In the genomic region with DNA sequence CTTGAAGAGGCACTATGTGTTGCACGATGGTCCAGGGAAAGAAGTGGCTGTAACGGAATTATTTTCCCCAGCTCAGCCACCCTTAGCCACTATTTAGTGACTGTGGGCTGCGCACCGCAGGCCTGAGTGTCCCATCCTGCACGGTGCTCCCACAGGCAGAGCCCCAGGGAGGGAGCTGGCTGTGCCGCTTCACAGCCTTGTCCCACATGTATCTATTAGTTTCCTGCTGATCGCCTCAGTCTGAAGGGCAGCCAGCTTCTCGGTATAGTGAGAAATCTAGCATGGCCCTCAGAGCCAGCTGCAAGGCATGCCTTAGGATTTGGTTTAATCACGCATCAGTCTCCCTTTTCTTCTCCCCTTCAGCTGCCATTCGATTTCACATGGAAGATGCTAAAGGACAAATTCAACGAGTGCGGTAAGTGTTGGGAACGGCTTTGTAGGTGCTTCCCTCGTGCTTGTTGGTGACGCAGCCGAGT, we compare ENCODE assay signal across 12 cellular contexts. TPM values are rescaled to one million over a fixed set of nuclear protein-coding genes. Genes with fewer than 3 reads are reported as not detected.
DNase-seq lines count a peak whose midpoint lies in the region; ATAC-seq and TF ChIP-seq lines count a peak whose summit lies in the region.
"Had no signal": no experiment of that assay in that cellular context is flagged by ENCODE, and none has a peak within 500 bp of the region (broad histone marks: within the 10 kb centered on the region; RNA-seq: fewer than 3 reads in every experiment).

No MANE protein-coding gene starts in this region.

- H3K9ac ChIP-seq in H9 (ENCODE audit: extremely low read depth, insufficient read length, low read length): no peak overlapping the region

- peaks cover 49% of the 10 kb centered on the region for H3K4me1 Mint-ChIP-seq in CD4-positive, alpha-beta T cell (ENCODE audit: low read depth)
- peaks cover 5 to 13% of the 10 kb centered on the region in 2 experiments for H3K4me1 Mint-ChIP-seq in H9
- H3K4me1 Mint-ChIP-seq in activated naive CD8-positive, alpha-beta T cell treated with anti-CD3 and anti-CD28 coated beads, Interleukin-2, amount 50 U/mL, for 24 hours: peaks cover 40% of the 10 kb centered on the region
- H3K4me1 Mint-ChIP-seq in natural killer cell: peaks cover 26 to 45% of the 10 kb centered on the region in 2 donors

- H2BK120ac ChIP-seq in H9 (ENCODE audit: low read depth, low read length, poor library complexity, severe bottlenecking): no peak overlapping the region

- H3K79me1 ChIP-seq in H9 (ENCODE audit: insufficient read depth, low read depth, low read length, poor library complexity, severe bottlenecking): no peaks in the 10 kb centered on the region

- POLR2A ChIA-PET in CD4-positive, alpha-beta T cell (lab: Charles Lee): interaction anchor here (0.9 to 2.9 kb wide), 15 partner anchors 13 to 106 kb away, joined by 3 to 26 read pairs (median 8); a partner anchor contains a TSS

- WGBS in H9 (ENCODE audit: extremely low coverage, insufficient read length, low lambda C conversion rate): no CpG with 5 or more reads among the region's 16 CpGs

- no peak for ATAC-seq in CD4-positive, alpha-beta T cell (ENCODE audit: poor library complexity)
- ATAC-seq in activated naive CD8-positive, alpha-beta T cell treated with anti-CD3 and anti-CD28 coated beads, Interleukin-2, amount 50 U/mL, for 24 hours: no peak
- ATAC-seq in natural killer cell (no peak), HG03159 (IDR thresholded peaks at IDR 0.05; ENCODE audit: unreplicated experiment) (no peak)
- ATAC-seq: body of pancreas had no signal

- peaks cover 79% of the 10 kb centered on the region for H3K36me3 Mint-ChIP-seq in CD4-positive, alpha-beta T cell (ENCODE audit: low read depth)
- H3K36me3 Mint-ChIP-seq in H9 (ENCODE audit: insufficient read depth in 1 of 3, low read depth in 3 of 3): peaks cover 42 to 77% (median 75%) of the 10 kb centered on the region in 3 experiments
- H3K36me3 Mint-ChIP-seq in activated naive CD8-positive, alpha-beta T cell treated with anti-CD3 and anti-CD28 coated beads, Interleukin-2, amount 50 U/mL, for 24 hours (ENCODE audit: low read depth): peaks cover 56% of the 10 kb centered on the region
- H3K36me3 Mint-ChIP-seq in natural killer cell: no peaks in the 10 kb centered on the region

- H3T11ph ChIP-seq in H9 (ENCODE audit: low read length): no peak overlapping the region

- H2BK20ac ChIP-seq in H9 (ENCODE audit: low read depth, low read length, poor library complexity, severe bottlenecking): no peak overlapping the region

- H4K91ac ChIP-seq in H9 (ENCODE audit: insufficient read length, low read depth, low read length): no peak overlapping the region

- H3K9me3 ChIP-seq in CD4-positive, alpha-beta T cell (ENCODE audit: control insufficient read depth, low read length): no peaks in the 10 kb centered on the region
- no peaks in the 10 kb centered on the region for H3K9me3 ChIP-seq in H9 (ENCODE audit: control insufficient read depth, low read depth, low read length)
- H3K9me3 ChIP-seq: body of pancreas, suprapubic skin had no signal

- intact Hi-C loops in CD4-positive, alpha-beta T cell (cut with DNase I, micrococcal nuclease): loop anchor here (1.0 to 5.0 kb wide), 2 partner anchors 34 to 94 kb away; no protein-coding TSS in a partner anchor
- intact Hi-C loops in natural killer cell (cut with micrococcal nuclease): no loop called here

- H3K23ac ChIP-seq in H9 (ENCODE audit: insufficient read length, low read depth, low read length): no peak overlapping the region

- H3K27me3 Mint-ChIP-seq in CD4-positive, alpha-beta T cell: no peaks in the 10 kb centered on the region
- H3K27me3 Mint-ChIP-seq in H9 (ENCODE audit: low read depth) (no peaks in the 10 kb centered on the region; the same call in 1 of the 2 replicates), natural killer cell (ENCODE audit: low read depth in 2 of 2) (no peaks in the 10 kb centered on the region)
- no peaks in the 10 kb centered on the region for H3K27me3 Mint-ChIP-seq in activated naive CD8-positive, alpha-beta T cell treated with anti-CD3 and anti-CD28 coated beads, Interleukin-2, amount 50 U/mL, for 24 hours

- H3K56ac ChIP-seq in H9 (ENCODE audit: insufficient read length, low read depth, low read length): no peak overlapping the region

- H3K27me3 ChIP-seq in CD4-positive, alpha-beta T cell (ENCODE audit: control insufficient read depth, insufficient read depth, low read length): no peaks in the 10 kb centered on the region
- H3K27me3 ChIP-seq in H9 (ENCODE audit: insufficient read depth, low read length): no peaks in the 10 kb centered on the region
- H3K27me3 ChIP-seq: body of pancreas, suprapubic skin had no signal

- H3K4me3 Mint-ChIP-seq in CD4-positive, alpha-beta T cell: peak overlapping the region; percentile 59
- H3K4me3 Mint-ChIP-seq in H9: no peak overlapping the region
- peak overlapping the region; percentile 1 for H3K4me3 Mint-ChIP-seq in activated naive CD8-positive, alpha-beta T cell treated with anti-CD3 and anti-CD28 coated beads, Interleukin-2, amount 50 U/mL, for 24 hours
- no peak overlapping the region for H3K4me3 Mint-ChIP-seq in natural killer cell

- no peak overlapping the region for H2AFZ ChIP-seq in H9 (ENCODE audit: low read length)
- H2AFZ ChIP-seq: PC-9 had no signal

- no peaks in the 10 kb centered on the region for H3K23me2 ChIP-seq in H9 (ENCODE audit: insufficient read length, low read depth, low read length, poor library complexity, severe bottlenecking)

- no peak overlapping the region for H4K5ac ChIP-seq in H9 (ENCODE audit: insufficient read length, low read depth, low read length)

- peaks cover under 1% of the 10 kb centered on the region for H4K20me1 ChIP-seq in H9 (ENCODE audit: control insufficient read depth, insufficient read depth, insufficient read length)

- no peak overlapping the region for H3K4me2 ChIP-seq in H9 (ENCODE audit: insufficient read depth, insufficient read length, low read length)
- H3K4me2 ChIP-seq: PC-9 had no signal

- H4K8ac ChIP-seq in H9 (replicated peaks; ENCODE audit: insufficient read length, low read depth, low read length): no peak overlapping the region

- H2BK12ac ChIP-seq in H9 (ENCODE audit: insufficient read length, low read depth, low read length): no peak overlapping the region

- CTCF ChIA-PET in CD4-positive, alpha-beta T cell (lab: Charles Lee): interaction anchor here (0.6 to 1.8 kb wide), 9 partner anchors 8 to 1051 kb away, joined by 3 to 22 read pairs (median 4); a partner anchor contains a TSS

- H2BK15ac ChIP-seq in H9 (ENCODE audit: low read depth, low read length): no peak overlapping the region

- H3K18ac ChIP-seq in H9 (ENCODE audit: insufficient read length, low read depth, low read length): no peak overlapping the region

- H3K4ac ChIP-seq in H9 (ENCODE audit: low read depth, low read length): no peak overlapping the region

- no peaks in the 10 kb centered on the region; the same call in 1 of the 2 replicates for H3K79me2 ChIP-seq in H9 (ENCODE audit: insufficient read depth, low read length)

- no peak overlapping the region for H2AK5ac ChIP-seq in H9 (ENCODE audit: insufficient read length, low read length)

- H3K9me3 Mint-ChIP-seq in CD4-positive, alpha-beta T cell: no peaks in the 10 kb centered on the region
- H3K9me3 Mint-ChIP-seq in H9 (no peaks in the 10 kb centered on the region), natural killer cell (no peaks in the 10 kb centered on the region)
- H3K9me3 Mint-ChIP-seq in activated naive CD8-positive, alpha-beta T cell treated with anti-CD3 and anti-CD28 coated beads, Interleukin-2, amount 50 U/mL, for 24 hours: no peaks in the 10 kb centered on the region

- no peak for TF ChIP-seq CTCF in CD4-positive, alpha-beta T cell (IDR thresholded peaks at IDR 0.05)
- TF ChIP-seq CTCF in H9 (conservative IDR thresholded peaks at IDR 0.05) (no peak), natural killer cell (IDR thresholded peaks at IDR 0.05) (no peak)

- H3K14ac ChIP-seq in H9 (ENCODE audit: insufficient read depth, low read length): no peak overlapping the region

- no peaks in the 10 kb centered on the region for H3K4me1 ChIP-seq in H9 (ENCODE audit: insufficient read depth, low read length)

- H3K27ac ChIP-seq in CD4-positive, alpha-beta T cell (ENCODE audit: low read depth, low read length): peak overlapping the region; percentile 38
- no peak overlapping the region for H3K27ac ChIP-seq in H9 (ENCODE audit: insufficient read length, low read depth, low read length)
- H3K27ac ChIP-seq: PC-9, suprapubic skin had no signal

- H3K27ac Mint-ChIP-seq in CD4-positive, alpha-beta T cell: peak overlapping the region; percentile 85
- peak overlapping the region; percentile 53 to 89 (median 86); a peak in 4 of 7 replicates for H3K27ac Mint-ChIP-seq in H9
- H3K27ac Mint-ChIP-seq in activated naive CD8-positive, alpha-beta T cell treated with anti-CD3 and anti-CD28 coated beads, Interleukin-2, amount 50 U/mL, for 24 hours: peak overlapping the region; percentile 92
- H3K27ac Mint-ChIP-seq in natural killer cell: peak overlapping the region; percentile 86 to 92

- no peak overlapping the region for H2BK5ac ChIP-seq in H9 (ENCODE audit: insufficient read length, low read length)

- DNase-seq in CD4-positive, alpha-beta T cell: no peak
- no peak for DNase-seq in H9
- DNase-seq in activated naive CD8-positive, alpha-beta T cell treated with anti-CD3 and anti-CD28 coated beads, Interleukin-2, amount 50 U/mL, for 24 hours: no peak
- no peak for DNase-seq in natural killer cell
- DNase-seq in NCI-H1048 (lab: John Stamatoyannopoulos, UW): no peak
- no peak for DNase-seq in COR-L47 (lab: John Stamatoyannopoulos, UW)
- DNase-seq in inferior parietal cortex (ENCODE audit: extremely low spot score): no peak
- DNase-seq: PC-9 had no signal

RNA-seq across cellular contexts. Expression of a gene that starts 15.7 kb away (rescaled TPM):
- 1 to 10 TPM; 4.3 to 6.3 TPM for total RNA-seq in CD4-positive, alpha-beta T cell
- 0.44 TPM in 2 replicates for total RNA-seq in H9 (2021)
- 10 to 100 TPM in 1 of 3 donors, 1 to 10 TPM in 2; 7.7 to 17.5 (median 9.0) TPM for total RNA-seq in natural killer cell
- total RNA-seq: renal cortical epithelial cell had no signal

RNA-seq across cellular contexts. Expression of a gene that starts 27.3 kb away (rescaled TPM):
- total RNA-seq in CD4-positive, alpha-beta T cell: 10 to 100 TPM; 36.3 to 38.0 TPM
- 29.3 and 38.1 TPM in 2 replicates for total RNA-seq in H9 (2021)
- total RNA-seq in natural killer cell: 10 to 100 TPM; 42.1 to 46.4 (median 42.3) TPM

RNA-seq across cellular contexts. Expression of a gene that starts 41.9 kb away (rescaled TPM):
- 100 to 1,000 TPM; 269 to 272 TPM for total RNA-seq in CD4-positive, alpha-beta T cell
- total RNA-seq in H9 (2021): 458 and 468 TPM in 2 replicates
- total RNA-seq in natural killer cell: 100 to 1,000 TPM; 272 to 300 (median 299) TPM

Comparison
In these comparisons a context has a peak if more than half of its experiments do, and no peak if none do; other contexts are left out.
1. H3K4me3 Mint-ChIP-seq: peak in CD4-positive, alpha-beta T cell (single experiment) and activated naive CD8-positive, alpha-beta T cell treated with anti-CD3 and anti-CD28 coated beads, Interleukin-2, amount 50 U/mL, for 24 hours (single experiment); none in H9 (0 of 2) and natural killer cell (single experiment).
2. Peak in every context shown above with its lines, with median percentiles within 50 percentile points of each other: H3K27ac Mint-ChIP-seq.